ENCODE assay signal across 8 cellular contexts in the genomic region with DNA sequence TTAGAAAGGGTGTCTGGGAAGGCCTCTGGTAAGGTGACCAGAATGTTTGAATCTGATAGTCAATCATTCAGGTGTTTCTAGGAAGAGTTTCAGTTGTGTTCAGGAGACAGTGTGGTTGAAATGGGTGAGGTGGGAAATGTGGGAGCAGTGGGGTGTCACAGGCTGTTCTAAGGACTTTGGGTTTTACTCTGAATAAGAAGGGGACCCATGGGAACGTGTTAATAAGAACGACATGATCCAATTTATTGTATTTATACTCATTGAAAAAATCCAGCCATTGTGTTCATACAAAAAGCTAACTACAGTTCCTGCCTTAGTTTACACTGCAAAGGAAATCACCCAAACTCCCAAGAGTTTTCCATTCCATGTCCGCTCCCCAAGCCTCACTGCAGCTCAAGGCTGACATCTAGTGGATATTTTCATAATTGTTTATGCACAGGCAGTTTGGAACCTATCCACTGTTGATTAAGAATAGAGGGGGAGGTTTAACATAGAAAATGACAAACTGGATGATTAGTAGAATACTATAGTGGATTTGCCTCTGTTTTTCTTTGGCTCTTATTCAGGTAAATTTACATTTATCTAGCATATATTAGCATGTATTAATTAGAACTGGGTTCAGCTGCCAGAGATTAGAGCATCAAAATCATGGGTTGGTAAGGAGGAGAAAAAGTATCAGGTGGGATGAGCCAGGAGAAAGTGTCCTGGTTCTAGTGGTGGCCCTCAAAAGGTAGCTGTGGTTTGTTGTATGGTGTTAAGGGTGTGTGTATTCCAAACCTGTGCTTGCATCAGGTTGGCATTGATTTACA. TPM values are rescaled to one million over a fixed set of nuclear protein-coding genes. Genes with fewer than 3 reads are reported as not detected.
DNase-seq lines count a peak whose midpoint lies in the region; ATAC-seq and TF ChIP-seq lines count a peak whose summit lies in the region.

No MANE protein-coding gene starts in this region.

- CTCF ChIA-PET in CD4-positive, alpha-beta memory T cell (lab: Charles Lee; ENCODE audit: partially characterized antibody), result interaction anchor here (0.8 to 2.5 kb wide), 8 partner anchors 9 to 1411 kb away, joined by 3 to 16 read pairs (median 3); no protein-coding TSS in a partner anchor

- H3K27me3 ChIP-seq in CD4-positive, alpha-beta memory T cell (ENCODE audit: insufficient read depth, low read length), result no peaks in the 10 kb centered on the region
- H3K27me3 ChIP-seq in upper lobe of left lung, result no peaks in the 10 kb centered on the region

- 22% methylated on average over 3 of the region's 3 CpGs for WGBS in upper lobe of left lung, 2 donors

- no peaks in the 10 kb centered on the region for H3K36me3 Mint-ChIP-seq in CD4-positive, alpha-beta memory T cell

- peaks cover 14 to 30% (median 24%) of the 10 kb centered on the region in 4 donors for H3K4me1 Mint-ChIP-seq in CD4-positive, alpha-beta memory T cell

- H3K27ac Mint-ChIP-seq in CD4-positive, alpha-beta memory T cell, result peak overlapping the region in 4 of 7 donors; percentile 40 to 77 (median 62)

- no peaks in the 10 kb centered on the region for H3K36me3 ChIP-seq in CD4-positive, alpha-beta memory T cell (ENCODE audit: insufficient read depth, low read length)
- H3K36me3 ChIP-seq in upper lobe of left lung, result no peaks in the 10 kb centered on the region

- no peaks in the 10 kb centered on the region for H3K9me3 ChIP-seq in CD4-positive, alpha-beta memory T cell (ENCODE audit: control insufficient read depth in 1 of 2, low read length in 2 of 2)
- no peaks in the 10 kb centered on the region for H3K9me3 ChIP-seq in upper lobe of left lung

- H3K27me3 Mint-ChIP-seq in CD4-positive, alpha-beta memory T cell, result no peaks in the 10 kb centered on the region

- no peak overlapping the region for H3K4me3 Mint-ChIP-seq in CD4-positive, alpha-beta memory T cell

- intact Hi-C loops in CD4-positive, alpha-beta memory T cell (cut with micrococcal nuclease), result loop anchor here (5.0 to 10.0 kb wide), 6 partner anchors 168 to 802 kb away; a partner anchor contains a TSS

- H3K4me3 ChIP-seq in CD4-positive, alpha-beta memory T cell (ENCODE audit: low read length in 2 of 2), result no peak overlapping the region
- H3K4me3 ChIP-seq in upper lobe of left lung, result no peak overlapping the region

- no peaks in the 10 kb centered on the region for H3K9me3 Mint-ChIP-seq in CD4-positive, alpha-beta memory T cell

- H3K4me1 ChIP-seq in CD4-positive, alpha-beta memory T cell (ENCODE audit: insufficient read depth, low read length), result peaks cover 15% of the 10 kb centered on the region
- H3K4me1 ChIP-seq in upper lobe of left lung, result peaks cover 4 to 16% (median 13%) of the 10 kb centered on the region in 4 donors

- TF ChIP-seq EP300 in upper lobe of left lung (IDR thresholded peaks at IDR 0.05), result no peak

- peak; percentile 38 for ATAC-seq in GM18498 (IDR thresholded peaks at IDR 0.05; ENCODE audit: unreplicated experiment)
- peak; percentile 41 for ATAC-seq in HG03520 (IDR thresholded peaks at IDR 0.05; ENCODE audit: unreplicated experiment)
- peak; percentile 81 for ATAC-seq in left lobe of liver
- peak in 1 of 2 donors; percentile 71 for ATAC-seq in upper lobe of left lung (ENCODE audit: low FRiP score in 2 of 2)
- no peak for ATAC-seq in GM21526 (IDR thresholded peaks at IDR 0.05; ENCODE audit: low FRiP score, unreplicated experiment)

- H3K27ac ChIP-seq in CD4-positive, alpha-beta memory T cell (ENCODE audit: low read depth, low read length), result no peak overlapping the region
- no peak overlapping the region for H3K27ac ChIP-seq in upper lobe of left lung

- peak in 4 of 5 donors; percentile 21 to 45 (median 36) for DNase-seq in CD4-positive, alpha-beta memory T cell
- peak; percentile 10 for DNase-seq in NCI-H82 treated with DMSO at 0.1 percent for 48 hours (lab: John Stamatoyannopoulos, UW; ENCODE audit: unreplicated experiment)
- peak; percentile 57 for DNase-seq in cerebellum (ENCODE audit: low spot score)
- DNase-seq in left lobe of liver (ENCODE audit: low spot score), result no peak
- DNase-seq in upper lobe of left lung, result no peak

- POLR2A ChIA-PET in CD4-positive, alpha-beta memory T cell (lab: Charles Lee; ENCODE audit: partially characterized antibody), result no interaction called here

- peak; percentile 63 to 82 (median 76) for TF ChIP-seq CTCF in upper lobe of left lung (IDR thresholded peaks at IDR 0.05)

- TF ChIP-seq POLR2A in upper lobe of left lung (IDR thresholded peaks at IDR 0.05), result no peak

RNA-seq across cellular contexts. Expression of a gene that starts 17.7 kb away (rescaled TPM):
- under 1 TPM; 0.19 to 0.41 TPM for total RNA-seq in CD4-positive, alpha-beta memory T cell
- polyA plus RNA-seq in CD4-positive, alpha-beta memory T cell, result not detected
- total RNA-seq in cerebellum (11.3 TPM), left lobe of liver (0.13 TPM), upper lobe of left lung (1 to 10 TPM in 2 of 6 donors, under 1 TPM in 4; 0.44 to 2.4 (median 0.80) TPM)

Comparison
In these comparisons a context has a peak if more than half of its experiments do, and no peak if none do; other contexts are left out.
1. DNase-seq: peak in CD4-positive, alpha-beta memory T cell (4 of 5), NCI-H82 treated with DMSO at 0.1 percent for 48 hours (single experiment) and cerebellum (single experiment); none in left lobe of liver (single experiment) and upper lobe of left lung (0 of 2).